17 cellular contexts compared by ENCODE assay signal in genomic region chr9:7237473-7238243, GRCh38.
A peak's percentile ranks its signal among the peaks of the same experiment; 100 is the strongest.
DNase-seq lines count a peak whose midpoint lies in the region; ATAC-seq and TF ChIP-seq lines count a peak whose summit lies in the region.
"Had no signal": no experiment of that assay in that cellular context is flagged by ENCODE, and none has a peak within 500 bp of the region (broad histone marks: within the 10 kb centered on the region; RNA-seq: fewer than 3 reads in every experiment).

No MANE protein-coding gene starts in this region.

- no peaks in the 10 kb centered on the region for H3K9me2 ChIP-seq in GM23248 (ENCODE audit: insufficient read depth)

- in situ Hi-C loops in GM23248 (cut with MboI), result no loop called here

- H3K9ac ChIP-seq in BLaER1, result no peak overlapping the region
- no peak overlapping the region for H3K9ac ChIP-seq in GM23248

- H3K36me3 ChIP-seq in BLaER1 (no peaks in the 10 kb centered on the region), GM23248 (ENCODE audit: low read depth) (no peaks in the 10 kb centered on the region)
- H3K36me3 ChIP-seq: heart right ventricle, stomach had no signal

- peak; percentile 64 for DNase-seq in GM23248
- peak; percentile 79 for DNase-seq in NCI-H69 (lab: John Stamatoyannopoulos, UW)
- DNase-seq in fibroblast of the aortic adventitia (ENCODE audit: low read depth), result peak; percentile 69
- no peak for DNase-seq in GDM1 (lab: John Stamatoyannopoulos, UW)
- no peak for DNase-seq in SKM-1 treated with dmso at 0.1 percent for 144 hours (lab: John Stamatoyannopoulos, UW; ENCODE audit: unreplicated experiment)
- no peak for DNase-seq in GM19240 (ENCODE audit: insufficient read length, low spot score)
- DNase-seq: activated T-cell treated with anti-CD3 and anti-CD28 coated beads, Interleukin-2, amount 50 U/mL, for 24 hours; aorta; CD4-positive, alpha-beta T cell; heart right ventricle; Kasumi-1; stomach had no signal

- no peaks in the 10 kb centered on the region for H3K79me2 ChIP-seq in GM23248 (ENCODE audit: insufficient read depth)

- H3K4me1 ChIP-seq in BLaER1, result peaks cover 6% of the 10 kb centered on the region
- H3K4me1 ChIP-seq in GM23248 (ENCODE audit: insufficient read depth), result 0 out of 2 replicates have a peak, but pooled peaks cover 5% of the 10 kb centered on the region
- H3K4me1 ChIP-seq: heart right ventricle, stomach had no signal

- H3K9me3 ChIP-seq in BLaER1 (peaks cover 15% of the 10 kb centered on the region; the same call in 1 of the 2 replicates), GM23248 (ENCODE audit: low read depth) (no peaks in the 10 kb centered on the region)

- H2AFZ ChIP-seq in GM23248, result no peak overlapping the region

- H3K27me3 ChIP-seq in BLaER1 (no peaks in the 10 kb centered on the region), GM23248 (replicated peaks; ENCODE audit: insufficient read depth) (peaks cover 7% of the 10 kb centered on the region; the same call in 1 of the 2 replicates)
- H3K27me3 ChIP-seq: heart right ventricle, stomach had no signal

- no peak for TF ChIP-seq CTCF in fibroblast of the aortic adventitia (IDR thresholded peaks at IDR 0.05; ENCODE audit: insufficient read depth, low read length)

- H3K4me2 ChIP-seq in BLaER1, result peak overlapping the region; percentile 18; the same call in 1 of the 2 replicates
- H3K4me2 ChIP-seq in GM23248 (ENCODE audit: unreplicated experiment), result no peak overlapping the region

- no peaks in the 10 kb centered on the region for H4K20me1 ChIP-seq in BLaER1
- no peaks in the 10 kb centered on the region for H4K20me1 ChIP-seq in GM23248 (ENCODE audit: insufficient read depth)

- H3K27ac ChIP-seq in BLaER1 (no peak overlapping the region), GM23248 (no peak overlapping the region)
- H3K27ac ChIP-seq: heart right ventricle, SK-N-MC, stomach had no signal

- H3K4me3 ChIP-seq in BLaER1 (no peak overlapping the region), GM23248 (no peak overlapping the region), fibroblast of the aortic adventitia (ENCODE audit: low read depth, low read length) (no peak overlapping the region)
- H3K4me3 ChIP-seq: heart right ventricle, SK-N-MC, stomach had no signal

- no peaks in the 10 kb centered on the region for H3F3A ChIP-seq in GM23248 (ENCODE audit: insufficient read depth)

- WGBS in GM23248 (ENCODE audit: low coverage in 1 of 2, low lambda C conversion rate in 2 of 2, missing lambda C conversion rate in 2 of 2), 2 experiments, result 0% methylated on average over 1 of the region's 1 CpG

- no peak for ATAC-seq in GM18907 (IDR thresholded peaks at IDR 0.05; ENCODE audit: unreplicated experiment)
- ATAC-seq: heart right ventricle, left lobe of liver, sciatic nerve had no signal

Comparison
In these comparisons a context has a peak if more than half of its experiments do, and no peak if none do; other contexts are left out.
1. DNase-seq: peak in GM23248 (single experiment), NCI-H69 (single experiment) and fibroblast of the aortic adventitia (single experiment); none in GDM1 (single experiment), SKM-1 treated with dmso at 0.1 percent for 144 hours (single experiment) and GM19240 (single experiment).